1 cellular context compared by ENCODE assay signal in genomic region chr7:121037329-121037728, GRCh38.
TF ChIP-seq lines count a peak whose summit lies in the region.
"Not testable (repeated sequence)": the region's sequence is repeated elsewhere in the genome, so short reads cannot be mapped to it uniquely, and the experiment has no call there.

No MANE protein-coding gene starts in this region.

TF ChIP-seq in K562, 482 proteins besides CTCF, POLR2A, EP300 and RAD21 (continued from another document):
- peak; percentile 47; the same call in 1 of the 2 replicates for TF ChIP-seq CHAMP1 (IDR thresholded peaks at IDR 0.05)
- 0 out of 2 replicates have a peak, but pooled peaks have one; percentile 14 for TF ChIP-seq TOE1 (IDR thresholded peaks at IDR 0.05; ENCODE audit: borderline replicate concordance)
- not testable (repeated sequence) for TF ChIP-seq TOE1 (CRISPR knock-in tag; IDR thresholded peaks at IDR 0.05; ENCODE audit: borderline replicate concordance, low read depth)
- TF ChIP-seq MEF2D (tag; conservative IDR thresholded peaks at IDR 0.05; ENCODE audit: low read depth) = 0 out of 2 replicates have a peak, but pooled peaks have one; percentile 27
- 0 out of 2 replicates have a peak, but pooled peaks have one; percentile 7 for TF ChIP-seq EHMT2 (IDR thresholded peaks at IDR 0.05)
- TF ChIP-seq TRIM28 (IDR thresholded peaks at IDR 0.05) = 0 out of 2 replicates have a peak, but pooled peaks have one; percentile 8
- TF ChIP-seq ZNF583 (CRISPR knock-in tag; IDR thresholded peaks at IDR 0.05) = peak; percentile 30; the same call in 1 of the 2 replicates
- 0 out of 4 replicates have a peak, but pooled peaks of 1 of the 2 experiments have one; percentile 31 for TF ChIP-seq ZNF639 (CRISPR knock-in tag; conservative IDR thresholded peaks at IDR 0.05 in 1 of 2, IDR thresholded peaks at IDR 0.05 in 1 of 2)
- 0 out of 2 replicates have a peak, but pooled peaks have one; percentile 15 for TF ChIP-seq ZNF3 (CRISPR knock-in tag; IDR thresholded peaks at IDR 0.05)
- TF ChIP-seq SMAD4 (CRISPR knock-in tag; conservative IDR thresholded peaks at IDR 0.05) = 0 out of 2 replicates have a peak, but pooled peaks have one; percentile 9
- 0 out of 2 replicates have a peak, but pooled peaks have one; percentile 16 for TF ChIP-seq ILK (tag; IDR thresholded peaks at IDR 0.05; ENCODE audit: borderline replicate concordance, low read depth)
- TF ChIP-seq ZNF518B (CRISPR knock-in tag; IDR thresholded peaks at IDR 0.05) = peak; percentile 78; the same call in 1 of the 2 replicates
TF ChIP-seq in K562: peak in this region for 23; not testable (repeated sequence) for 459.
